In the genomic region with DNA sequence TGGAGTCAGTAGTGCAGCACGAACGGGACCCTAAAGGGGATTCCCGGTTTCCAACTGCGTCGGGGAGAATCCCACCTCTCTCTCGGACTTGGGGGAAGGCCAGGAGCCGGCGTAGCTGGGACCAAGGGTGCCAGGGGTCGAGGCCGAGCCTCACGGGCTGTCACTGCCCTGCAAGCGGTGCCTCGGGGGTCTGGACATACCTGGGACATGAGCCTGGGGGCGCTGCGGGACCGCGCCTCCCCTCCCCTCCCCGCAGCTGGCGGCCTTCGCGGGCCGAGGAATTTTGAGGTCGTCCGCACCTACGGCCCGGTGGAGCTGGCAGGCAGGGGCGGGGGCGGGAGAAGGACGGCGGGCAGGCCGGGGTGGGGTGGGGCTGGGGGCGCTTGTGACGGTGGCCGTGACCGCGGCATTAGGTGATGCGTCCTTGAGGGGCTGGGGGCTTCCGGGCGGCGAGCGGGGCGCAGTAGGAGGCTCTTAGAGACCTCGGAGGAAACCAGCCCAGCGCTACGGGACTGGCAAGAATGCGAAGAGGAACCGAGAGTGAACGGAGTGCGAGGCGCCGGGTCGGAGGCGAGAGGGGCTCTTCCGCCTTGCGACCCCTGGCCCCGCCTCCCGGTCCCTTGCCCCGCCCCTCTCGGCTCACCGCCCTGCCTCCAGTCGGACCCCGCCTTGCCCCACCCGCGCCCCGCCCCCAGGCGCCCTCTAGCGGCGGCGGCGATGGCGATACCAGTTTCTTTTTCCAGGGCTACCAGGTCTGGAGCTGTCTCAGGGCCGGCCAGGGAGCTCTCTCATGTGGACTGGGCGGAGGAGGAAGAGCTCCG, we compare ENCODE assay signal across 8 cellular contexts. TPM values are rescaled to one million over a fixed set of nuclear protein-coding genes. Genes with fewer than 3 reads are reported as not detected.
DNase-seq lines count a peak whose midpoint lies in the region; ATAC-seq and TF ChIP-seq lines count a peak whose summit lies in the region.

No MANE protein-coding gene starts in this region.

- no peaks in the 10 kb centered on the region for H3K36me3 ChIP-seq in SK-N-MC (ENCODE audit: insufficient read depth, low read length)
- H3K36me3 ChIP-seq in ovary: no peaks in the 10 kb centered on the region
- no peaks in the 10 kb centered on the region for H3K36me3 ChIP-seq in thymus (ENCODE audit: control insufficient read depth, insufficient read depth)

- DNase-seq in GM12865 (ENCODE audit: low read depth): peak; percentile 98
- DNase-seq in NCI-H1048 (lab: John Stamatoyannopoulos, UW): peak; percentile 7
- DNase-seq in SK-N-MC (ENCODE audit: low read depth, low spot score): peak; percentile 10
- DNase-seq in head of caudate nucleus: peak; percentile 83 to 97 (median 94)
- DNase-seq in ovary: peak; percentile 90 to 98 (median 96)

- WGBS in ovary, 3 donors: 0 to 1% (median 1%) methylated on average over 60 to 74 of the region's 74 CpGs
- 1% methylated on average over 74 of the region's 74 CpGs for WGBS in thymus

- H3K27me3 Mint-ChIP-seq in activated naive CD4-positive, alpha-beta T cell treated with anti-CD3 and anti-CD28 coated beads, Interleukin-2, amount 50 U/mL, for 24 hours: no peaks in the 10 kb centered on the region

- H3K36me3 Mint-ChIP-seq in activated naive CD4-positive, alpha-beta T cell treated with anti-CD3 and anti-CD28 coated beads, Interleukin-2, amount 50 U/mL, for 24 hours: peaks cover 2% of the 10 kb centered on the region

- H3K27ac Mint-ChIP-seq in activated naive CD4-positive, alpha-beta T cell treated with anti-CD3 and anti-CD28 coated beads, Interleukin-2, amount 50 U/mL, for 24 hours: peak overlapping the region; percentile 91

- H3K4me3 ChIP-seq in GM12865 (ENCODE audit: low read depth, low read length) (peak overlapping the region; percentile 93), SK-N-MC (peak overlapping the region; percentile 86), ovary (peak overlapping the region; percentile 86), thymus (ENCODE audit: low read length) (peak overlapping the region; percentile 87)

- peak overlapping the region; percentile 87 for H3K4me3 Mint-ChIP-seq in activated naive CD4-positive, alpha-beta T cell treated with anti-CD3 and anti-CD28 coated beads, Interleukin-2, amount 50 U/mL, for 24 hours

- ATAC-seq in HG02610 (IDR thresholded peaks at IDR 0.05; ENCODE audit: unreplicated experiment): peak; percentile 95

- no peaks in the 10 kb centered on the region for H3K27me3 ChIP-seq in ovary
- H3K27me3 ChIP-seq in thymus (ENCODE audit: control insufficient read depth, insufficient read depth): peaks cover 2% of the 10 kb centered on the region

- intact Hi-C loops in head of caudate nucleus (cut with DNase I): no loop called here
- intact Hi-C loops in ovary (cut with DNase I): no loop called here

- TF ChIP-seq EP300 in ovary (IDR thresholded peaks at IDR 0.05): no peak

- H3K27ac ChIP-seq in SK-N-MC (no peak overlapping the region), ovary (peak overlapping the region; percentile 75 to 82), thymus (ENCODE audit: low read depth) (peak overlapping the region; percentile 98)

- H3K9ac ChIP-seq in SK-N-MC (ENCODE audit: insufficient read length): peak overlapping the region; percentile 72

- TF ChIP-seq CTCF in GM12865 (IDR thresholded peaks at IDR 0.05; ENCODE audit: insufficient read depth, low read depth, low read length, missing control alignments) (peak; percentile 88), ovary (IDR thresholded peaks at IDR 0.05) (peak; percentile 56 to 98 (median 61))

- no peaks in the 10 kb centered on the region for H3K9me3 ChIP-seq in SK-N-MC (ENCODE audit: low read depth, low read length)
- H3K9me3 ChIP-seq in ovary: no peaks in the 10 kb centered on the region
- H3K9me3 ChIP-seq in thymus (ENCODE audit: control insufficient read depth): no peaks in the 10 kb centered on the region

- H3K4me1 ChIP-seq in ovary (ENCODE audit: insufficient read depth) (no peaks in the 10 kb centered on the region), thymus (ENCODE audit: control insufficient read depth, insufficient read depth, low read length) (peaks cover 9% of the 10 kb centered on the region)

- peak; percentile 26 for TF ChIP-seq POLR2A in ovary (IDR thresholded peaks at IDR 0.05)

- no peaks in the 10 kb centered on the region for H3K9me3 Mint-ChIP-seq in activated naive CD4-positive, alpha-beta T cell treated with anti-CD3 and anti-CD28 coated beads, Interleukin-2, amount 50 U/mL, for 24 hours

- H3K4me1 Mint-ChIP-seq in activated naive CD4-positive, alpha-beta T cell treated with anti-CD3 and anti-CD28 coated beads, Interleukin-2, amount 50 U/mL, for 24 hours: peaks cover 12% of the 10 kb centered on the region

RNA-seq across cellular contexts. Expression of gene NPVF, which starts 48.3 kb away (rescaled TPM):
- not detected for total RNA-seq in ovary
- polyA plus RNA-seq in ovary (not detected), thymus (0.71 TPM)

RNA-seq across cellular contexts. Expression of gene CYCS, which starts 54.9 kb away (rescaled TPM):
- 10 to 100 TPM; 21.7 to 88.1 (median 46.4) TPM for total RNA-seq in ovary
- polyA plus RNA-seq in ovary (10 to 100 TPM; 22.7 to 80.5 TPM), thymus (73.7 TPM)

Comparison
In these comparisons a context has a peak if more than half of its experiments do, and no peak if none do; other contexts are left out.
1. DNase-seq: peak in every context shown above with its lines; median percentile 98 in GM12865; 96 in ovary; 94 in head of caudate nucleus; 10 in SK-N-MC; 7 in NCI-H1048.